ENCODE assay signal across 12 cellular contexts in the genomic region with DNA sequence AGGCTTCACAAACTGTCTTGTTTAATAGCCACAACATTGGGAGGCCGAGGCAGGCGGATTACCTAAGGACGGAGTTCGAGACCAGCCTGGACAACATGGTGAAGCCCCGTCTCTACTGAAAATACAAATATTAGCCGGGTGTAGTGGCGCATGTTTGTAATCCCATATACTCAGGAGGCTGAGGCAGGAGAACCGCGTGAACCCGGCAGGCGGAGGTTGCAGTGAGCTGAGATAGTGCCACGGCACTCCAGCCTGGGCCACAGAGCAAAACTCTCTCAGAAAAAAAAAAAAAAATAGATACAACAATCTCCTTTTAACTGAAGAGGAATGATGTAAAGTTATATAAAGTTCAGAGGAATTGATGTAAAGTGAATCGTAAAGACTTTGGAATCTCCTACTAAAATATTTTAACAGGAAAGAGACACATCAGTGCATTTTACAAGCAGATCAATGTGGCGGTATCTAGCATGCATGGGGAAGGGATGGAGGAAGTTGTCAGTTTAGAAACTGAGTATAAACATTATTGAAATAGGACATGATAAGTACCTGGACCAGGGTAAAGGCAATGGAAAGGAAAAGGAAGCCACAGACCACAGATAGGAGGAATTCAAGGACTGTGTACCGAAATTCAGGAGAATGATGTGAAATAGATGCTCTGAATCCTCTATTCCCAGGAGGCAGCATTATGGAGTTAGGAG. TPM values are rescaled to one million over a fixed set of nuclear protein-coding genes. Genes with fewer than 3 reads are reported as not detected.
A peak's percentile ranks its signal among the peaks of the same experiment; 100 is the strongest.
DNase-seq lines count a peak whose midpoint lies in the region; ATAC-seq and TF ChIP-seq lines count a peak whose summit lies in the region.
"Had no signal": no experiment of that assay in that cellular context is flagged by ENCODE, and none has a peak within 500 bp of the region (broad histone marks: within the 10 kb centered on the region; RNA-seq: fewer than 3 reads in every experiment).

No MANE protein-coding gene starts in this region.

- no peak for TF ChIP-seq CTCF in activated B cell treated with CpG ODN at 0.5 μM for 24 hours (IDR thresholded peaks at IDR 0.05)
- no peak for TF ChIP-seq CTCF in hepatocyte (IDR thresholded peaks at IDR 0.05; ENCODE audit: poor library complexity)

- no peaks in the 10 kb centered on the region for H3K4me1 ChIP-seq in muscle layer of duodenum (ENCODE audit: control insufficient read depth in 1 of 2, insufficient read depth in 2 of 2, low read length in 2 of 2)
- peaks cover 14% of the 10 kb centered on the region for H3K4me1 ChIP-seq in hepatocyte (ENCODE audit: insufficient read depth)

- WGBS in hepatocyte (ENCODE audit: low lambda C conversion rate, missing lambda C conversion rate): 96% methylated on average over 15 of the region's 15 CpGs

- POLR2A ChIA-PET in activated B cell treated with CpG ODN at 0.5 μM for 24 hours (lab: Charles Lee): interaction anchor here (0.7 to 7.0 kb wide), 12 partner anchors 11 to 160 kb away, joined by 3 to 122 read pairs (median 16); partner anchors contain the start of gene PTPRC

- H3K27ac ChIP-seq in muscle layer of duodenum (ENCODE audit: low read length): peak overlapping the region; percentile 6
- H3K27ac ChIP-seq in hepatocyte: no peak overlapping the region

- peak overlapping the region; percentile 17 for H3K4me3 Mint-ChIP-seq in activated B cell treated with CpG ODN at 0.5 μM for 24 hours

- H3K36me3 ChIP-seq in muscle layer of duodenum (ENCODE audit: control insufficient read depth in 1 of 2, insufficient read depth in 2 of 2, low read length in 2 of 2) (no peaks in the 10 kb centered on the region), hepatocyte (replicated peaks; ENCODE audit: insufficient read depth, low read depth) (no peaks in the 10 kb centered on the region)

- no peaks in the 10 kb centered on the region for H3K27me3 Mint-ChIP-seq in activated B cell treated with CpG ODN at 0.5 μM for 24 hours
- H3K27me3 Mint-ChIP-seq: brain had no signal

- intact Hi-C loops in activated B cell treated with CpG ODN at 0.5 μM for 24 hours (cut with micrococcal nuclease): loop anchor here (10.0 kb wide), 1 partner anchor 326 kb away; no protein-coding TSS in a partner anchor

- CTCF ChIA-PET in activated B cell treated with CpG ODN at 0.5 μM for 24 hours (lab: Charles Lee): interaction anchor here (1.7 to 3.7 kb wide), 2 partner anchors 59 to 157 kb away, joined by 9 to 26 read pairs; no protein-coding TSS in a partner anchor

- H4K20me1 ChIP-seq in hepatocyte (ENCODE audit: insufficient read depth, poor library complexity, severe bottlenecking): no peaks in the 10 kb centered on the region

- no peak overlapping the region for H2AFZ ChIP-seq in hepatocyte

- peaks cover 33% of the 10 kb centered on the region for H3K36me3 Mint-ChIP-seq in activated B cell treated with CpG ODN at 0.5 μM for 24 hours (ENCODE audit: low read depth)
- H3K36me3 Mint-ChIP-seq: brain had no signal

- no peak overlapping the region for H3K4me2 ChIP-seq in hepatocyte

- DNase-seq in stimulated activated CD4-positive, alpha-beta T cell treated with anti-CD3 and anti-CD28 coated beads, Interleukin-4, amount 100 ng/mL, for 1 hour: peak; percentile 13
- no peak for DNase-seq in stimulated activated CD4-positive, alpha-beta T cell treated with anti-CD3 and anti-CD28 coated beads, Interleukin-1b, Interleukin-23, amount 100 ng/mL, for 48 hours
- no peak for DNase-seq in activated B cell treated with CpG ODN at 0.5 μM for 24 hours
- no peak for DNase-seq in hepatocyte (ENCODE audit: low spot score)
- DNase-seq in SHP77 treated with DMSO at 0.1 percent for 48 hours (lab: John Stamatoyannopoulos, UW): no peak
- DNase-seq in OCI-M1 (lab: John Stamatoyannopoulos, UW): no peak
- DNase-seq: NCI-H187, trophoblast cell had no signal

- no peaks in the 10 kb centered on the region for H3K27me3 ChIP-seq in muscle layer of duodenum (ENCODE audit: low read depth, low read length)
- no peaks in the 10 kb centered on the region for H3K27me3 ChIP-seq in hepatocyte

- H3K4me1 Mint-ChIP-seq in activated B cell treated with CpG ODN at 0.5 μM for 24 hours: peaks cover 94% of the 10 kb centered on the region

- no peaks in the 10 kb centered on the region for H3K9me2 ChIP-seq in hepatocyte (replicated peaks; ENCODE audit: insufficient read depth)

- H3K27ac Mint-ChIP-seq in activated B cell treated with CpG ODN at 0.5 μM for 24 hours: peak overlapping the region; percentile 97

- H3K9me3 ChIP-seq in muscle layer of duodenum (ENCODE audit: control insufficient read depth in 1 of 2, low read length in 2 of 2) (no peaks in the 10 kb centered on the region), hepatocyte (ENCODE audit: low read depth) (no peaks in the 10 kb centered on the region)

- H3K9me3 Mint-ChIP-seq in activated B cell treated with CpG ODN at 0.5 μM for 24 hours: no peaks in the 10 kb centered on the region
- H3K9me3 Mint-ChIP-seq: brain had no signal

- H3K4me3 ChIP-seq in muscle layer of duodenum (ENCODE audit: low read depth in 1 of 2, low read length in 2 of 2) (no peak overlapping the region), hepatocyte (no peak overlapping the region)

- no peaks in the 10 kb centered on the region for H3K79me2 ChIP-seq in hepatocyte

- no peak for ATAC-seq in activated B cell treated with CpG ODN at 0.5 μM for 24 hours (ENCODE audit: low read depth)
- ATAC-seq in HG02885 (IDR thresholded peaks at IDR 0.05; ENCODE audit: poor library complexity, unreplicated experiment): no peak

RNA-seq across cellular contexts. Expression of gene PTPRC, which starts 41.5 kb away (rescaled TPM):
- 426 and 506 TPM in 2 replicates for total RNA-seq in activated B cell treated with CpG ODN at 0.5 μM for 24 hours
- 0.44 and 0.87 TPM in 2 replicates for total RNA-seq in hepatocyte
- 0.11 TPM in 1 of 2 replicates, not detected in the other for polyA plus RNA-seq in hepatocyte
- total RNA-seq: epithelial cell of proximal tubule had no signal

Comparison
In these comparisons a context has a peak if more than half of its experiments do, and no peak if none do; other contexts are left out.
1. RNA of gene PTPRC, which starts 41.5 kb away (total RNA-seq): 426 to 506 TPM in activated B cell treated with CpG ODN at 0.5 μM for 24 hours; 0.44 to 0.87 TPM in hepatocyte; every median in the first group is over 100 times any median in the second.